ENCODE assay signal across 11 cellular contexts in the genomic region with DNA sequence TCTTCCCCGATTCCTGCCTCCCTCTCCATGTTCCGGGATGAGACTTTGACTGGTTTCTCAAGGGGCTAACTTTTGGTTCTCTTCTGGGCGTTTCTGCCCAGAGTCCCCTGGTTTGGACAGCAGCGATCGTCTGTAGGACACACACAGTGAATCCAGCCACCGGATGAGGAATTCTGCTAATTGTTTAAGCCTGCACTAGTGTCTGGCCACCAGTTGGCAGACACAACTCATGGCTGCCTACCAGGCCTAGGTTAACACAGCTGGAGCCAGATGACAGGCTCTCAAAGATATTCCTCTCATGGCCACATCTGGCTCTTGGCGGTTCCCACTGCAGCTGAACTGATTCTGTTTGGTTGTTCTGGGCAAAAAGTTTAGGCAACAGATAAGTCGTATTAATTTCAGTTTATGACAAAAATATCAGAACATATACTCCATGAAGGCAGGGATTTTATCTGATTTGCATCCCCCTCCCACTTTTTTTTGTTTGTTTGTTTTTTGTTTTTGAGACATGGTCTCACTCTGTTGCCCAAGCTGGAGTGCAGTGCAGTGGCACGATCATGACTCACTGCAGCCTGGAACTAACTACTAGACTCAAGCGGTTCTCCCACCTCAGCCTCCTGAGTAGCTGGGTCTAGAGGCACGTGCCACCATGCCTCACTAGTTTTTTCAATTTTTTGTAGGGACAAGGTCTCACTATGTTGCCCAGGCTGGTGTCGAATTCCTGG.
DNase-seq lines count a peak whose midpoint lies in the region; ATAC-seq, FAIRE-seq and TF ChIP-seq lines count a peak whose summit lies in the region.
"Had no signal": no experiment of that assay in that cellular context is flagged by ENCODE, and none has a peak within 500 bp of the region (broad histone marks: within the 10 kb centered on the region; RNA-seq: fewer than 3 reads in every experiment).

No MANE protein-coding gene starts in this region.

- no peak for ATAC-seq in effector memory CD8-positive, alpha-beta T cell (replicated peaks)
- ATAC-seq: GM12878 had no signal

- H3K27me3 ChIP-seq in CD4-positive, alpha-beta memory T cell (ENCODE audit: insufficient read depth, low read length) = no peaks in the 10 kb centered on the region
- no peaks in the 10 kb centered on the region for H3K27me3 ChIP-seq in ovary
- no peaks in the 10 kb centered on the region for H3K27me3 ChIP-seq in effector memory CD4-positive, alpha-beta T cell (replicated peaks; ENCODE audit: control insufficient read depth, insufficient read depth, low read length, poor library complexity, severe bottlenecking)
- H3K27me3 ChIP-seq: adrenal gland had no signal

- TF ChIP-seq CTCF in fibroblast of villous mesenchyme (IDR thresholded peaks at IDR 0.05; ENCODE audit: insufficient read depth, low read depth, low read length) (no peak), ovary (IDR thresholded peaks at IDR 0.05) (no peak)

- CTCF ChIA-PET in CD4-positive, alpha-beta memory T cell (lab: Charles Lee; ENCODE audit: partially characterized antibody) = no interaction called here

- POLR2A ChIA-PET in CD4-positive, alpha-beta memory T cell (lab: Charles Lee; ENCODE audit: partially characterized antibody) = no interaction called here

- H3K4me1 ChIP-seq in CD4-positive, alpha-beta memory T cell (ENCODE audit: insufficient read depth, low read length) = peaks cover 51% of the 10 kb centered on the region
- peaks cover 4% of the 10 kb centered on the region for H3K4me1 ChIP-seq in ovary (ENCODE audit: insufficient read depth)
- H3K4me1 ChIP-seq in effector memory CD4-positive, alpha-beta T cell (ENCODE audit: control insufficient read depth, insufficient read depth, low read length, poor library complexity, severe bottlenecking) = peaks cover 19% of the 10 kb centered on the region
- H3K4me1 ChIP-seq: adrenal gland had no signal

- H3K4me3 Mint-ChIP-seq in CD4-positive, alpha-beta memory T cell = peak overlapping the region in 2 of 8 donors; percentile 29 to 46
- no peak overlapping the region for H3K4me3 Mint-ChIP-seq in effector memory CD8-positive, alpha-beta T cell

- TF ChIP-seq POLR2A in ovary (IDR thresholded peaks at IDR 0.05) = no peak

- peak overlapping the region in 6 of 7 donors; percentile 35 to 74 (median 64) for H3K27ac Mint-ChIP-seq in CD4-positive, alpha-beta memory T cell
- H3K27ac Mint-ChIP-seq in effector memory CD8-positive, alpha-beta T cell = no peak overlapping the region

- H3K27ac ChIP-seq in CD4-positive, alpha-beta memory T cell (ENCODE audit: low read depth, low read length) = no peak overlapping the region
- H3K27ac ChIP-seq in ovary = peak overlapping the region in 1 of 2 donors; percentile 33
- no peak overlapping the region for H3K27ac ChIP-seq in effector memory CD4-positive, alpha-beta T cell (ENCODE audit: insufficient read depth, low read length, poor library complexity, severe bottlenecking)
- H3K27ac ChIP-seq: adrenal gland, PC-9 had no signal

- DNase-seq in CD4-positive, alpha-beta memory T cell = no peak
- DNase-seq in RCC 7860 (ENCODE audit: low spot score) (peak; percentile 10), fibroblast of villous mesenchyme (ENCODE audit: low read depth) (peak; percentile 43), ovary (peak; percentile 31 to 54 (median 43)), NCI-H345 treated with DMSO at 0.1 percent for 48 hours (lab: John Stamatoyannopoulos, UW; ENCODE audit: unreplicated experiment) (no peak)
- no peak for DNase-seq in activated effector memory CD4-positive, alpha-beta T cell treated with anti-CD3 and anti-CD28 coated beads, Interleukin-2, amount 50 U/mL, for 16 hours
- DNase-seq in effector memory CD8-positive, alpha-beta T cell = no peak
- no peak for DNase-seq in effector memory CD4-positive, alpha-beta T cell
- DNase-seq: PC-9 had no signal

- FAIRE-seq in RCC 7860 (lab: Jason Lieb, UNC) = no peak
- FAIRE-seq: GM12878 had no signal

- no peak for TF ChIP-seq EP300 in ovary (IDR thresholded peaks at IDR 0.05)

- 39 to 64% (median 47%) methylated on average over 12 of the region's 12 CpGs for WGBS in ovary, 3 donors

- H3K4me3 ChIP-seq in CD4-positive, alpha-beta memory T cell (ENCODE audit: low read length in 2 of 2) = no peak overlapping the region
- H3K4me3 ChIP-seq in fibroblast of villous mesenchyme (ENCODE audit: low read depth, low read length) (no peak overlapping the region), ovary (no peak overlapping the region)
- no peak overlapping the region for H3K4me3 ChIP-seq in effector memory CD4-positive, alpha-beta T cell (ENCODE audit: insufficient read depth, low read depth, low read length, poor library complexity, severe bottlenecking)
- H3K4me3 ChIP-seq: adrenal gland, GM12878, PC-9 had no signal

- H3K27me3 Mint-ChIP-seq in CD4-positive, alpha-beta memory T cell = no peaks in the 10 kb centered on the region
- no peaks in the 10 kb centered on the region for H3K27me3 Mint-ChIP-seq in effector memory CD8-positive, alpha-beta T cell

- H3K36me3 Mint-ChIP-seq in CD4-positive, alpha-beta memory T cell = peaks cover 22 to 27% of the 10 kb centered on the region in 2 donors
- H3K36me3 Mint-ChIP-seq in effector memory CD8-positive, alpha-beta T cell (ENCODE audit: insufficient read depth) = no peaks in the 10 kb centered on the region

- peaks cover 36 to 65% (median 49%) of the 10 kb centered on the region in 4 donors for H3K4me1 Mint-ChIP-seq in CD4-positive, alpha-beta memory T cell
- peaks cover 9 to 24% of the 10 kb centered on the region in 2 donors for H3K4me1 Mint-ChIP-seq in effector memory CD8-positive, alpha-beta T cell (ENCODE audit: low read depth in 2 of 2)

- intact Hi-C loops in CD4-positive, alpha-beta memory T cell (cut with micrococcal nuclease) = no loop called here
- intact Hi-C loops in ovary (cut with DNase I) = loop anchor here in 1 of 4 donors (2.0 kb wide), 1 partner anchor 44 kb away; no protein-coding TSS in a partner anchor

- no peaks in the 10 kb centered on the region for H3K9me3 Mint-ChIP-seq in CD4-positive, alpha-beta memory T cell
- H3K9me3 Mint-ChIP-seq in effector memory CD8-positive, alpha-beta T cell = no peaks in the 10 kb centered on the region

- no peaks in the 10 kb centered on the region for H3K36me3 ChIP-seq in CD4-positive, alpha-beta memory T cell (ENCODE audit: insufficient read depth, low read length)
- no peaks in the 10 kb centered on the region for H3K36me3 ChIP-seq in ovary
- no peaks in the 10 kb centered on the region for H3K36me3 ChIP-seq in effector memory CD4-positive, alpha-beta T cell (ENCODE audit: control insufficient read depth, insufficient read depth, low read length)
- H3K36me3 ChIP-seq: adrenal gland had no signal

- H3K9me3 ChIP-seq in CD4-positive, alpha-beta memory T cell (ENCODE audit: control insufficient read depth in 1 of 2, low read length in 2 of 2) = no peaks in the 10 kb centered on the region
- H3K9me3 ChIP-seq in ovary = no peaks in the 10 kb centered on the region
- H3K9me3 ChIP-seq in effector memory CD4-positive, alpha-beta T cell (ENCODE audit: control insufficient read depth, low read length) = no peaks in the 10 kb centered on the region
- H3K9me3 ChIP-seq: adrenal gland had no signal

Comparison
In these comparisons a context has a peak if more than half of its experiments do, and no peak if none do; other contexts are left out.
1. DNase-seq: peak in RCC 7860 (single experiment), fibroblast of villous mesenchyme (single experiment) and ovary (5 of 5); none in CD4-positive, alpha-beta memory T cell (0 of 5), activated effector memory CD4-positive, alpha-beta T cell treated with anti-CD3 and anti-CD28 coated beads, Interleukin-2, amount 50 U/mL, for 16 hours (single experiment), effector memory CD8-positive, alpha-beta T cell (0 of 3), NCI-H345 treated with DMSO at 0.1 percent for 48 hours (single experiment) and effector memory CD4-positive, alpha-beta T cell (0 of 3).
2. H3K27ac Mint-ChIP-seq: peak in CD4-positive, alpha-beta memory T cell (6 of 7); none in effector memory CD8-positive, alpha-beta T cell (0 of 2).